In the genomic region with DNA sequence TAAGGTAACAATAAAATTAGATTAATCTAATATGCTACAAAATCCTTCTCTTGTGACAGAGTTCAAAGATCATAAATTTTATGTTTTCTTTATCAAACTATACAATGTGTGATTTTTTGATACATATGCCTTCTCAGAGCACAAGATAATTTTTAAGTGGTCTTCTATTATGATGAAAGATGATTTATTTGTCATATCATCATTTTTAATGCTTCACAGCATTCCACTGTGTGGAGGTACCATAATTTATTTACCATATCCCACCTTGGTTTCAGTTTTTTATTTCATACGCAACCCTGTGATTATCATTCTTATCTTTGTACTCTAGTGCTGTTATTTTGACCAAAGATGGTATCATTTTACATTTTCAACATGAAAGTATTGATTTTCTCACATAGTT, we compare ENCODE assay signal across 10 cellular contexts. TPM values are rescaled to one million over a fixed set of nuclear protein-coding genes. Genes with fewer than 3 reads are reported as not detected.
"Had no signal": no experiment of that assay in that cellular context is flagged by ENCODE, and none has a peak within 500 bp of the region (broad histone marks: within the 10 kb centered on the region; RNA-seq: fewer than 3 reads in every experiment).

No MANE protein-coding gene starts in this region.

- H2AFZ ChIP-seq: GM23248 had no signal

- H3K4me3 ChIP-seq: GM23248 had no signal

- H3K27me3 Mint-ChIP-seq: IgD-negative memory B cell had no signal

- H3K4me1 Mint-ChIP-seq: H9 had no signal

- H3K27ac Mint-ChIP-seq: H9, HFFc6 had no signal

- H3K4me3 Mint-ChIP-seq: H9, HFFc6, IgD-negative memory B cell had no signal

- H3K9ac ChIP-seq: GM23248 had no signal

- H3K9me3 Mint-ChIP-seq: H9, HFFc6, IgD-negative memory B cell had no signal

- H3K27ac ChIP-seq: GM23248, HL-60 had no signal

- DNase-seq: GM23248, GOT3, H9, HCEC 1CT, HFFc6, KG1 had no signal

RNA-seq across cellular contexts. Expression of gene ANKDD1B, which starts 57.9 kb away (rescaled TPM):
- total RNA-seq: GM23248, H4, HT1080 had no signal
